Comparison of ENCODE assay signal across 7 cellular contexts in the genomic region with DNA sequence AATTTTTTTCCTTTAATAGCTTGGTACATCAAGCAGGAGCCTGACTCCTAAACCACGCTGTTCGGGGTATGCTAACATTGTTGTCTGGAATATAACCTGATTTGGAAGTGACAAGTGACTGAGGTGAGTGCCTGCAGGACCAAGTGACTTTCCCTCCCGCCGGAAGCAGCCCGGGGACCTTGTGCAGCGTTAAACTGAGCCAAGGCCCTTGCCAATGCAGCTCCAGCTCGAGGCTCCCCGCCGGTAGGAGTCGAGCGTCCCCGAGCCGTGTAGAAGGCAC. TPM values are rescaled to one million over a fixed set of nuclear protein-coding genes. Genes with fewer than 3 reads are reported as not detected.
A peak's percentile ranks its signal among the peaks of the same experiment; 100 is the strongest.
DNase-seq lines count a peak whose midpoint lies in the region; ATAC-seq and TF ChIP-seq lines count a peak whose summit lies in the region.

No MANE protein-coding gene starts in this region.

- POLR2A ChIA-PET in PC-9 (lab: Charles Lee; ENCODE audit: unreplicated experiment), result interaction anchor here (1.1 kb wide), 1 partner anchor 12 kb away, joined by 3 read pairs; no protein-coding TSS in a partner anchor

- no peaks in the 10 kb centered on the region for H3K4me1 ChIP-seq in GM23248 (ENCODE audit: insufficient read depth)
- H3K4me1 ChIP-seq in PC-9 (replicated peaks; ENCODE audit: insufficient read depth), result peaks cover 21% of the 10 kb centered on the region
- peaks cover 3% of the 10 kb centered on the region; the same call in 1 of the 2 replicates for H3K4me1 ChIP-seq in iPS DF 6.9 (ENCODE audit: control insufficient read depth, insufficient read depth, low read length)
- peaks cover 23% of the 10 kb centered on the region for H3K4me1 ChIP-seq in stomach smooth muscle (ENCODE audit: control insufficient read depth, insufficient read depth, low read length)

- ATAC-seq in GM18520 (IDR thresholded peaks at IDR 0.05; ENCODE audit: unreplicated experiment), result no peak

- H3K27ac ChIP-seq in GM23248, result no peak overlapping the region
- no peak overlapping the region for H3K27ac ChIP-seq in PC-9
- H3K27ac ChIP-seq in iPS DF 6.9 (ENCODE audit: low read length), result no peak overlapping the region
- H3K27ac ChIP-seq in stomach smooth muscle (ENCODE audit: low read length), result peak overlapping the region; percentile 49

- no peaks in the 10 kb centered on the region for H3F3A ChIP-seq in GM23248 (ENCODE audit: insufficient read depth)
- H3F3A ChIP-seq in PC-9 (ENCODE audit: insufficient read depth, low read depth), result peaks cover 35% of the 10 kb centered on the region

- DNase-seq in GM23248 (no peak), PC-9 (no peak), iPS DF 6.9 (ENCODE audit: low read depth, low spot score) (no peak), MV-4-11 (lab: John Stamatoyannopoulos, UW) (no peak), GM19240 (ENCODE audit: insufficient read length, low spot score) (no peak)

- H3K9ac ChIP-seq in GM23248, result peak overlapping the region; percentile 40; the same call in 1 of the 2 replicates
- H3K9ac ChIP-seq in stomach smooth muscle (ENCODE audit: low read length in 2 of 2), result peak overlapping the region in 1 of 2 donors; percentile 62

- no peaks in the 10 kb centered on the region for H3K36me3 ChIP-seq in GM23248 (ENCODE audit: low read depth)
- no peaks in the 10 kb centered on the region for H3K36me3 ChIP-seq in PC-9 (ENCODE audit: low read depth)
- no peaks in the 10 kb centered on the region for H3K36me3 ChIP-seq in iPS DF 6.9 (ENCODE audit: control insufficient read depth, insufficient read depth, low read length)
- H3K36me3 ChIP-seq in stomach smooth muscle (ENCODE audit: control insufficient read depth in 2 of 2, insufficient read depth in 2 of 2, low read length in 2 of 2), result peaks cover 0 to 3% of the 10 kb centered on the region in 2 donors

- 35 to 36% methylated on average over 13 of the region's 13 CpGs for WGBS in GM23248 (ENCODE audit: low coverage in 1 of 2, low lambda C conversion rate in 2 of 2, missing lambda C conversion rate in 2 of 2), 2 experiments
- no CpG with 5 or more reads among the region's 13 CpGs for WGBS in iPS DF 6.9 (ENCODE audit: insufficient coverage, insufficient read length)

- H3K9me3 ChIP-seq in GM23248 (ENCODE audit: low read depth) (no peaks in the 10 kb centered on the region), PC-9 (ENCODE audit: insufficient read depth, low read depth) (no peaks in the 10 kb centered on the region), iPS DF 6.9 (ENCODE audit: control insufficient read depth, insufficient read depth, low read length) (no peaks in the 10 kb centered on the region), stomach smooth muscle (ENCODE audit: control insufficient read depth in 2 of 2, low read length in 2 of 2) (no peaks in the 10 kb centered on the region)

- H3K4me3 ChIP-seq in GM23248, result peak overlapping the region; percentile 70
- H3K4me3 ChIP-seq in PC-9, result peak overlapping the region; percentile 65; the same call in 1 of the 2 replicates
- H3K4me3 ChIP-seq in iPS DF 6.9 (ENCODE audit: low read length), result peak overlapping the region; percentile 4; the same call in 1 of the 2 replicates
- peak overlapping the region; percentile 56 to 81 for H3K4me3 ChIP-seq in stomach smooth muscle (ENCODE audit: low read length in 2 of 2)

- intact Hi-C loops in PC-9 (cut with micrococcal nuclease; ENCODE audit: unreplicated experiment), result no loop called here

- H2AFZ ChIP-seq in GM23248, result peak overlapping the region; percentile 79
- no peak overlapping the region for H2AFZ ChIP-seq in PC-9

- peak overlapping the region; percentile 78 for H3K4me2 ChIP-seq in GM23248 (ENCODE audit: unreplicated experiment)
- H3K4me2 ChIP-seq in PC-9, result peak overlapping the region; percentile 78

- H4K20me1 ChIP-seq in GM23248 (ENCODE audit: insufficient read depth) (no peaks in the 10 kb centered on the region), PC-9 (ENCODE audit: insufficient read depth) (no peaks in the 10 kb centered on the region)

- H3K9me2 ChIP-seq in GM23248 (ENCODE audit: insufficient read depth), result no peaks in the 10 kb centered on the region
- H3K9me2 ChIP-seq in PC-9 (ENCODE audit: insufficient read depth), result no peaks in the 10 kb centered on the region

- H3K79me2 ChIP-seq in GM23248 (ENCODE audit: insufficient read depth) (no peaks in the 10 kb centered on the region), PC-9 (ENCODE audit: low read depth) (no peaks in the 10 kb centered on the region; the same call in 1 of the 2 replicates)

- CTCF ChIA-PET in PC-9 (lab: Charles Lee), result interaction anchor here (1.1 to 1.2 kb wide), 2 partner anchors 14 to 505 kb away, joined by 4 to 6 read pairs; no protein-coding TSS in a partner anchor

- BruUV-seq in PC-9 (replicated peaks; lab: Mats Ljungman, UMichigan), result no TSS peak

- TF ChIP-seq CTCF in PC-9 (conservative IDR thresholded peaks at IDR 0.05), result no peak

- no peaks in the 10 kb centered on the region for H3K27me3 ChIP-seq in GM23248 (replicated peaks; ENCODE audit: insufficient read depth)
- no peaks in the 10 kb centered on the region for H3K27me3 ChIP-seq in PC-9 (ENCODE audit: insufficient read depth, low read depth)
- no peaks in the 10 kb centered on the region for H3K27me3 ChIP-seq in iPS DF 6.9 (ENCODE audit: control insufficient read depth, insufficient read depth, low read length)
- no peaks in the 10 kb centered on the region for H3K27me3 ChIP-seq in stomach smooth muscle (ENCODE audit: control insufficient read depth in 1 of 2, insufficient read depth in 2 of 2, low read length in 2 of 2)

- in situ Hi-C loops in GM23248 (cut with MboI), result no loop called here

RNA-seq across cellular contexts. Expression of a gene that starts 0.7 kb away (rescaled TPM):
- total RNA-seq in GM23248 (2014; rRNA removed; shearing (Covaris generic)), result 0.22 and 0.76 TPM in 2 replicates
- polyA plus RNA-seq in GM23248 (2016; fragmentation: Nextera tagmentation; extraction: Ambion mirVana), result 0.66 and 2.6 TPM in 2 replicates
- 54.4 and 72.5 TPM in 2 replicates for total RNA-seq in PC-9 (2021)

RNA-seq across cellular contexts. Expression of a gene that starts 37.9 kb away (rescaled TPM):
- total RNA-seq in GM23248 (2014; rRNA removed; shearing (Covaris generic)), result 0.13 and 1.9 TPM in 2 replicates
- polyA plus RNA-seq in GM23248 (2016; fragmentation: Nextera tagmentation; extraction: Ambion mirVana), result 4.0 and 4.8 TPM in 2 replicates
- 23.1 and 32.2 TPM in 2 replicates for total RNA-seq in PC-9 (2021)

Comparison
In these comparisons a context has a peak if more than half of its experiments do, and no peak if none do; other contexts are left out.
1. H3K4me3 ChIP-seq: peak in every context shown above with its lines; median percentile 70 in GM23248; 68 in stomach smooth muscle; 65 in PC-9; 4 in iPS DF 6.9.
2. RNA of a gene that starts 0.7 kb away (total RNA-seq): 54.4 to 72.5 TPM in PC-9; 0.22 to 0.76 TPM in GM23248; every median in the first group is over 10 times any median in the second.